10 cellular contexts compared by ENCODE assay signal in genomic region chr4:65669008-65669971, GRCh38. TPM values are rescaled to one million over a fixed set of nuclear protein-coding genes. Genes with fewer than 3 reads are reported as not detected.
A peak's percentile ranks its signal among the peaks of the same experiment; 100 is the strongest.
DNase-seq lines count a peak whose midpoint lies in the region; ATAC-seq lines count a peak whose summit lies in the region.
"Had no signal": no experiment of that assay in that cellular context is flagged by ENCODE, and none has a peak within 500 bp of the region (broad histone marks: within the 10 kb centered on the region; RNA-seq: fewer than 3 reads in every experiment).

No MANE protein-coding gene starts in this region.

- H3K27ac ChIP-seq in mesodermal cell (ENCODE audit: low read depth, low read length, severe bottlenecking) (no peak overlapping the region), urinary bladder (ENCODE audit: low read depth) (peak overlapping the region; percentile 35)
- H3K27ac ChIP-seq: right lobe of liver had no signal

- DNase-seq in activated T-cell treated with anti-CD3 and anti-CD28 coated beads, Interleukin-2, amount 50 U/mL, for 72 hours, result no peak
- no peak for DNase-seq in activated T-cell treated with anti-CD3 and anti-CD28 coated beads for 4 hours
- DNase-seq in ecto neural progenitor cell (ENCODE audit: low spot score), result peak; percentile 60
- DNase-seq in central memory CD4-positive, alpha-beta T cell, result no peak
- DNase-seq in NCI-H187 (lab: John Stamatoyannopoulos, UW), result no peak
- no peak for DNase-seq in SW 1271 (lab: John Stamatoyannopoulos, UW)

- H3K4me3 Mint-ChIP-seq in activated T-cell treated with anti-CD3 and anti-CD28 coated beads, Interleukin-2, amount 50 U/mL, for 72 hours, result peak overlapping the region; percentile 44 to 62
- H3K4me3 Mint-ChIP-seq: CD4-positive, CD25-positive, alpha-beta regulatory T cell had no signal

- no peaks in the 10 kb centered on the region for H3K9me3 ChIP-seq in mesodermal cell (ENCODE audit: control insufficient read depth, low read length)
- H3K9me3 ChIP-seq: right lobe of liver had no signal

- peaks cover 5 to 10% of the 10 kb centered on the region in 2 donors for H3K36me3 Mint-ChIP-seq in activated T-cell treated with anti-CD3 and anti-CD28 coated beads, Interleukin-2, amount 50 U/mL, for 72 hours (ENCODE audit: insufficient read depth in 2 of 2)
- H3K36me3 Mint-ChIP-seq: CD4-positive, CD25-positive, alpha-beta regulatory T cell had no signal

- H3K27ac Mint-ChIP-seq in activated T-cell treated with anti-CD3 and anti-CD28 coated beads, Interleukin-2, amount 50 U/mL, for 72 hours, result no peak overlapping the region
- H3K27ac Mint-ChIP-seq: CD4-positive, CD25-positive, alpha-beta regulatory T cell had no signal

- WGBS in mesodermal cell (ENCODE audit: insufficient coverage in 2 of 2), 2 experiments, result 1% methylated on average over 41 to 44 of the region's 59 CpGs
- WGBS in urinary bladder, result 1% methylated on average over 59 of the region's 59 CpGs

- H3K4me1 ChIP-seq in mesodermal cell (ENCODE audit: control insufficient read depth, insufficient read depth, low read length, poor library complexity, severe bottlenecking) (peaks cover 4% of the 10 kb centered on the region), urinary bladder (ENCODE audit: insufficient read depth) (no peaks in the 10 kb centered on the region)

- ATAC-seq in activated T-cell treated with anti-CD3 and anti-CD28 coated beads, Interleukin-2, amount 50 U/mL, for 72 hours (replicated peaks in 1 of 2), result no peak

- H3K4me3 ChIP-seq in mesodermal cell (ENCODE audit: extremely low read depth, insufficient read depth, low read length, poor library complexity, severe bottlenecking) (peak overlapping the region; percentile 41), urinary bladder (ENCODE audit: low read depth, low read length) (peak overlapping the region; percentile 52)

- H3K4me1 Mint-ChIP-seq in activated T-cell treated with anti-CD3 and anti-CD28 coated beads, Interleukin-2, amount 50 U/mL, for 72 hours (ENCODE audit: low read depth), result peaks cover 6% of the 10 kb centered on the region

- H3K9me3 Mint-ChIP-seq in activated T-cell treated with anti-CD3 and anti-CD28 coated beads, Interleukin-2, amount 50 U/mL, for 72 hours, result peaks cover 0 to 2% of the 10 kb centered on the region in 2 donors

- no peaks in the 10 kb centered on the region for H3K36me3 ChIP-seq in mesodermal cell (ENCODE audit: control insufficient read depth, insufficient read depth, low read length)
- H3K36me3 ChIP-seq in urinary bladder (ENCODE audit: insufficient read depth), result no peaks in the 10 kb centered on the region
- H3K36me3 ChIP-seq: right lobe of liver had no signal

- H3K27me3 Mint-ChIP-seq in activated T-cell treated with anti-CD3 and anti-CD28 coated beads, Interleukin-2, amount 50 U/mL, for 72 hours (ENCODE audit: low read depth), result peaks cover 57% of the 10 kb centered on the region

RNA-seq across cellular contexts. Expression of gene EPHA5, which starts 1.0 kb away (rescaled TPM):
- total RNA-seq in activated T-cell treated with anti-CD3 and anti-CD28 coated beads, Interleukin-2, amount 50 U/mL, for 72 hours, result not detected
- 0.22 TPM for polyA plus RNA-seq in mesodermal cell (2013, experiment 1 of 2)
- 0.10 TPM for polyA plus RNA-seq in mesodermal cell (2013, experiment 2 of 2)
- total RNA-seq in urinary bladder, result 4.1 TPM
- polyA plus RNA-seq in urinary bladder, result 0.35 TPM
- total RNA-seq: CD4-positive, CD25-positive, alpha-beta regulatory T cell; right lobe of liver had no signal
- polyA plus RNA-seq: CD4-positive, CD25-positive, alpha-beta regulatory T cell had no signal
